ENCODE assay signal across 7 cellular contexts in genomic region chr21:39958731-39959130, GRCh38.
"Had no signal": no experiment of that assay in that cellular context is flagged by ENCODE, and none has a peak within 500 bp of the region (broad histone marks: within the 10 kb centered on the region; RNA-seq: fewer than 3 reads in every experiment).

No MANE protein-coding gene starts in this region.

- H2AFZ ChIP-seq: GM23248 had no signal

- DNase-seq: GM23248, GOT3, H7, HCEC 1CT, IMR-90 had no signal

- FAIRE-seq: HTR-8/SVneo, K562 had no signal

- H3K9ac ChIP-seq: GM23248 had no signal

- H3K27ac ChIP-seq: GM23248 had no signal

- H3K4me3 ChIP-seq: GM23248, K562 had no signal
